In the genomic region with DNA sequence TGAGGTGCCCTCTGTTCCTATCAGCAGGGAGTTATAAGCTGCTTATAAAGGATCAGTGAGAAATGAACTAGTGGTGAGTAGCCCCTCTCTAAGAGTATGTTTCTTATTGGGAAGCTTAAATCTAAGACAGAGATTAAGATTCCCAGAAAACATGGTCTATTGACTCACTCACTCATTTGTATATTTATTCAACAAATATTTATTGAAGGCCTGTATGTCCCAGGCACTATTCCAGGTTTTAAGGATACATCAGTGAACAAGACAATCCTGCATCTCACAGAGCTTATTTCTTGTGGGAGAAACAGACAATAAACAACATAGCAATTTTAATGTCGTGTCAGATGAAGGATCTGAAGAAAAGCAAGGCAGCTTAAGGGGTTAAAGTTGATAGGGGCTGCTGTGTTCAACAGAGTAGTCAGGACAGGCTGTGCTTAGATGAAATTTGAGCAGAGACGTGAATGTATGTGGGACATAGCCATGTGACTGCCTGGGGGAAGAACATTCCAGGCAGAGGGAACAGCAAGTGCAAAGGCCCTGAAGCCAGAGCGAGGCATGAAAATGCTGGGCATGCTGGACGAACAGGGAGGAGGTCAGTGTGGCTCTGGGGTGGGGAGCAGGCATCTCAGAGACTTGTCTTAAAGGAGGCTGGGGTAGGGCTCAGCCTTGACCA, we compare ENCODE assay signal across 1 cellular context.
TF ChIP-seq lines count a peak whose summit lies in the region.

No MANE protein-coding gene starts in this region.

TF ChIP-seq in SK-N-SH treated with all-trans-retinoic acid at 6 μM for 48 hours, 23 proteins besides CTCF, POLR2A, EP300 and RAD21 (continued from another document):
- TF ChIP-seq, protein P1, sequence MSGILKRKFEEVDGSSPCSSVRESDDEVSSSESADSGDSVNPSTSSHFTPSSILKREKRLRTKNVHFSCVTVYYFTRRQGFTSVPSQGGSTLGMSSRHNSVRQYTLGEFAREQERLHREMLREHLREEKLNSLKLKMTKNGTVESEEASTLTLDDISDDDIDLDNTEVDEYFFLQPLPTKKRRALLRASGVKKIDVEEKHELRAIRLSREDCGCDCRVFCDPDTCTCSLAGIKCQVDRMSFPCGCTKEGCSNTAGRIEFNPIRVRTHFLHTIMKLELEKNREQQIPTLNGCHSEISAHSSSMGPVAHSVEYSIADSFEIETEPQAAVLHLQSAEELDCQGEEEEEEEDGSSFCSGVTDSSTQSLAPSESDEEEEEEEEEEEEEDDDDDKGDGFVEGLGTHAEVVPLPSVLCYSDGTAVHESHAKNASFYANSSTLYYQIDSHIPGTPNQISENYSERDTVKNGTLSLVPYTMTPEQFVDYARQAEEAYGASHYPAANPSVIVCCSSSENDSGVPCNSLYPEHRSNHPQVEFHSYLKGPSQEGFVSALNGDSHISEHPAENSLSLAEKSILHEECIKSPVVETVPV (CRISPR knock-in tag; IDR thresholded peaks at IDR 0.05), result no peak
- no peak for TF ChIP-seq ZNF8 (CRISPR knock-in tag; IDR thresholded peaks at IDR 0.05)
- TF ChIP-seq, protein P2, sequence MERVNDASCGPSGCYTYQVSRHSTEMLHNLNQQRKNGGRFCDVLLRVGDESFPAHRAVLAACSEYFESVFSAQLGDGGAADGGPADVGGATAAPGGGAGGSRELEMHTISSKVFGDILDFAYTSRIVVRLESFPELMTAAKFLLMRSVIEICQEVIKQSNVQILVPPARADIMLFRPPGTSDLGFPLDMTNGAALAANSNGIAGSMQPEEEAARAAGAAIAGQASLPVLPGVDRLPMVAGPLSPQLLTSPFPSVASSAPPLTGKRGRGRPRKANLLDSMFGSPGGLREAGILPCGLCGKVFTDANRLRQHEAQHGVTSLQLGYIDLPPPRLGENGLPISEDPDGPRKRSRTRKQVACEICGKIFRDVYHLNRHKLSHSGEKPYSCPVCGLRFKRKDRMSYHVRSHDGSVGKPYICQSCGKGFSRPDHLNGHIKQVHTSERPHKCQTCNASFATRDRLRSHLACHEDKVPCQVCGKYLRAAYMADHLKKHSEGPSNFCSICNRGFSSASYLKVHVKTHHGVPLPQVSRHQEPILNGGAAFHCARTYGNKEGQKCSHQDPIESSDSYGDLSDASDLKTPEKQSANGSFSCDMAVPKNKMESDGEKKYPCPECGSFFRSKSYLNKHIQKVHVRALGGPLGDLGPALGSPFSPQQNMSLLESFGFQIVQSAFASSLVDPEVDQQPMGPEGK (CRISPR knock-in tag; IDR thresholded peaks at IDR 0.05; ENCODE audit: borderline replicate concordance), result no peak
- TF ChIP-seq PPARA (CRISPR knock-in tag; IDR thresholded peaks at IDR 0.05; ENCODE audit: borderline replicate concordance), result no peak
- TF ChIP-seq RARB (CRISPR knock-in tag; IDR thresholded peaks at IDR 0.05), result no peak
- no peak for TF ChIP-seq OSR1 (CRISPR knock-in tag; IDR thresholded peaks at IDR 0.05)
- no peak for TF ChIP-seq CREB5 (CRISPR knock-in tag; IDR thresholded peaks at IDR 0.05; ENCODE audit: low read depth)
- no peak for TF ChIP-seq ZFP30 (CRISPR knock-in tag; IDR thresholded peaks at IDR 0.05)
- no peak for TF ChIP-seq ARNTL (CRISPR knock-in tag; IDR thresholded peaks at IDR 0.05; ENCODE audit: borderline replicate concordance, low read depth)
- TF ChIP-seq GLIS3 (CRISPR knock-in tag; IDR thresholded peaks at IDR 0.05), result no peak
- no peak for TF ChIP-seq ZNF70 (CRISPR knock-in tag; IDR thresholded peaks at IDR 0.05)
- TF ChIP-seq POU6F1 (CRISPR knock-in tag; IDR thresholded peaks at IDR 0.05; ENCODE audit: borderline replicate concordance, low read depth), result no peak
- TF ChIP-seq ESRRG (CRISPR knock-in tag; IDR thresholded peaks at IDR 0.05), result no peak
- TF ChIP-seq ISL1 (CRISPR knock-in tag; IDR thresholded peaks at IDR 0.05), result no peak
- TF ChIP-seq CSDC2 (CRISPR knock-in tag; IDR thresholded peaks at IDR 0.05), result no peak
